Comparison of ENCODE assay signal across 26 cellular contexts in genomic region chr20:45496166-45496565, GRCh38. TPM values are rescaled to one million over a fixed set of nuclear protein-coding genes. Genes with fewer than 3 reads are reported as not detected.
DNase-seq lines count a peak whose midpoint lies in the region; ATAC-seq, FAIRE-seq and TF ChIP-seq lines count a peak whose summit lies in the region.
"Had no signal": no experiment of that assay in that cellular context is flagged by ENCODE, and none has a peak within 500 bp of the region (broad histone marks: within the 10 kb centered on the region; RNA-seq: fewer than 3 reads in every experiment).

No MANE protein-coding gene starts in this region.

- no peak overlapping the region for H3K4me3 ChIP-seq in mucosa of descending colon
- H3K4me3 ChIP-seq in small intestine (ENCODE audit: low read depth in 1 of 2, low read length in 2 of 2) = no peak overlapping the region
- H3K4me3 ChIP-seq: A549, GM23338 had no signal

- no peak overlapping the region for H3K27ac ChIP-seq in small intestine (ENCODE audit: low read depth in 1 of 2, low read length in 1 of 2)
- H3K27ac ChIP-seq: A549 had no signal

- no peak for TF ChIP-seq CTCF in mucosa of descending colon (IDR thresholded peaks at IDR 0.05)

- H3K36me3 ChIP-seq in mucosa of descending colon (ENCODE audit: low read depth) = no peaks in the 10 kb centered on the region
- no peaks in the 10 kb centered on the region for H3K36me3 ChIP-seq in small intestine (ENCODE audit: control insufficient read depth in 2 of 2, insufficient read depth in 2 of 2, low read length in 2 of 2)

- H3K9me3 ChIP-seq in mucosa of descending colon (no peaks in the 10 kb centered on the region), small intestine (ENCODE audit: control insufficient read depth, low read depth) (no peaks in the 10 kb centered on the region)
- H3K9me3 ChIP-seq: A549 had no signal

- WGBS in small intestine, 3 donors = 23 to 61% (median 37%) methylated on average over 3 of the region's 3 CpGs

- FAIRE-seq in HTR-8/SVneo (lab: Jason Lieb, UNC) = peak; percentile 4
- FAIRE-seq in small intestine (lab: Jason Lieb, UNC) = no peak
- FAIRE-seq: A549, GM12891, GM18507, GM19239 had no signal

- intact Hi-C loops in mucosa of descending colon (cut with DNase I, micrococcal nuclease) = no loop called here

- ATAC-seq in mucosa of descending colon = peak; percentile 50
- ATAC-seq in GM19035 (IDR thresholded peaks at IDR 0.05; ENCODE audit: unreplicated experiment) = no peak
- ATAC-seq: A549, GM23338, HCT116 had no signal

- H3K4me1 ChIP-seq in mucosa of descending colon (ENCODE audit: low read depth) (peaks cover 18% of the 10 kb centered on the region), small intestine (ENCODE audit: control insufficient read depth in 2 of 2, insufficient read depth in 1 of 2, low read depth in 1 of 2, low read length in 1 of 2) (peaks cover 0 to 3% of the 10 kb centered on the region in 2 donors)
- H3K4me1 ChIP-seq: A549 had no signal

- DNase-seq in HTR-8/SVneo (ENCODE audit: insufficient read length, low spot score) (no peak), mucosa of descending colon (peak in 1 of 3 donors; percentile 68), small intestine (peak; percentile 40), OCI-M1 (lab: John Stamatoyannopoulos, UW) (no peak), HuH-7.5 (ENCODE audit: low spot score) (no peak)
- DNase-seq: 8988T; ACHN; C1 segment of cervical spinal cord; Calu3; CD4-positive, alpha-beta memory T cell; COR-L47; DMS53; DMS79 treated with DMSO at 0.1 percent for 48 hours; GF-D8; H9 had no signal

- H3K27me3 ChIP-seq in small intestine (ENCODE audit: control insufficient read depth in 2 of 2, insufficient read depth in 2 of 2, low read length in 2 of 2) = peaks cover 0 to 8% of the 10 kb centered on the region in 2 donors

RNA-seq across cellular contexts. Expression of gene SPINT3, which starts 19.3 kb away (rescaled TPM):
- not detected for total RNA-seq in mucosa of descending colon
- polyA plus RNA-seq in small intestine = not detected
- total RNA-seq: Calu3; CD4-positive, alpha-beta memory T cell; Daoy; G401; GM23338; H4; H9 had no signal
- polyA plus RNA-seq: A549; BJ; CD4-positive, alpha-beta memory T cell; GM23338 had no signal

RNA-seq across cellular contexts. Expression of gene WFDC2, which starts 26.6 kb away (rescaled TPM):
- total RNA-seq in mucosa of descending colon = 100 to 1,000 TPM in 1 of 3 donors, 10 to 100 TPM in 2; 65.7 to 183 (median 78.0) TPM
- 1 to 10 TPM; 3.1 to 7.8 (median 4.6) TPM for polyA plus RNA-seq in small intestine
- total RNA-seq: Daoy, G401, H4 had no signal
- polyA plus RNA-seq: A549; BJ; CD4-positive, alpha-beta memory T cell had no signal

RNA-seq across cellular contexts. Expression of gene WFDC6, which starts 43.1 kb away (rescaled TPM):
- total RNA-seq in mucosa of descending colon = not detected
- polyA plus RNA-seq in small intestine = not detected
- total RNA-seq: Calu3; CD4-positive, alpha-beta memory T cell; Daoy; G401; GM23338; H4; H9 had no signal
- polyA plus RNA-seq: A549; BJ; CD4-positive, alpha-beta memory T cell; GM23338 had no signal

RNA-seq across cellular contexts. Expression of gene EPPIN, which starts 51.0 kb away (rescaled TPM):
- total RNA-seq in mucosa of descending colon = not detected
- polyA plus RNA-seq in small intestine = not detected
- total RNA-seq: Calu3; CD4-positive, alpha-beta memory T cell; Daoy; G401; GM23338; H4; H9 had no signal
- polyA plus RNA-seq: A549; BJ; CD4-positive, alpha-beta memory T cell had no signal
